In genomic region chr5:135887447-135887864, GRCh38 we compare ENCODE assay signal across 8 cellular contexts. TPM values are rescaled to one million over a fixed set of nuclear protein-coding genes. Genes with fewer than 3 reads are reported as not detected.
DNase-seq lines count a peak whose midpoint lies in the region; ATAC-seq, FAIRE-seq and TF ChIP-seq lines count a peak whose summit lies in the region.

No MANE protein-coding gene starts in this region.

- intact Hi-C loops in GM12878 (cut with micrococcal nuclease; ENCODE audit: unreplicated experiment) = loop anchor here (1.0 to 5.0 kb wide), 6 partner anchors 60 to 538 kb away; no protein-coding TSS in a partner anchor

- H3K27me3 ChIP-seq in GM12878 (replicated peaks in 1 of 2; ENCODE audit: control insufficient read depth in 2 of 2, insufficient read depth in 2 of 2, low read length in 1 of 2) = no peaks in the 10 kb centered on the region

- no peak overlapping the region for H3K4me3 ChIP-seq in GM12878

- no peaks in the 10 kb centered on the region for H3K9me3 ChIP-seq in GM12878 (replicated peaks; ENCODE audit: control insufficient read depth, insufficient read depth, low read length)

- RAD21 ChIA-PET in GM12878 (lab: Charles Lee; ENCODE audit: unreplicated experiment) = no interaction called here

- TF ChIP-seq POLR2A in GM12878 (IDR thresholded peaks at IDR 0.05; ENCODE audit: low read depth, low read length) = no peak

- no TSS peak for BruUV-seq in GM12878 (replicated peaks; lab: Mats Ljungman, UMichigan)

- H3K36me3 ChIP-seq in GM12878 (ENCODE audit: control insufficient read depth in 2 of 2, insufficient read depth in 2 of 2, low read length in 1 of 2) = no peaks in the 10 kb centered on the region

- ATAC-seq in HG02840 (IDR thresholded peaks at IDR 0.05; ENCODE audit: low FRiP score, unreplicated experiment) = peak; percentile 89
- ATAC-seq in GM12878 = peak; percentile 98

- SMC1A ChIA-PET in GM12878 (lab: Charles Lee; ENCODE audit: uncharacterized antibody, unreplicated experiment) = interaction anchor here (1.0 to 1.8 kb wide), 3 partner anchors 176 to 362 kb away, joined by 3 to 6 read pairs (median 3); no protein-coding TSS in a partner anchor

- peak; percentile 70 for DNase-seq in SIG-M5 treated with dmso at 0.1 percent for 504 hours (lab: John Stamatoyannopoulos, UW; ENCODE audit: unreplicated experiment)
- no peak for DNase-seq in SIG-M5 (lab: John Stamatoyannopoulos, UW)
- DNase-seq in NCI-H146 (lab: John Stamatoyannopoulos, UW) = peak; percentile 70
- peak; percentile 40 for DNase-seq in T-helper 22 cell (ENCODE audit: low read depth)
- DNase-seq in GM12878 (ENCODE audit: low read depth, low spot score) = peak; percentile 25
- DNase-seq in iPS-NIHi7 (ENCODE audit: extremely low spot score) = peak; percentile 76
- peak; percentile 44 to 56 for DNase-seq in stimulated activated CD4-positive, alpha-beta T cell treated with anti-CD3 and anti-CD28 coated beads, Interleukin-15, amount 100 ng/mL, for 48 hours (ENCODE audit: low read depth in 2 of 2)

- POLR2A ChIA-PET in GM12878 (lab: Charles Lee) = no interaction called here

- H3K9ac ChIP-seq in GM12878 (ENCODE audit: control insufficient read depth, insufficient read depth, low read length) = no peak overlapping the region

- H3K4me2 ChIP-seq in GM12878 (ENCODE audit: control insufficient read depth, insufficient read depth) = no peak overlapping the region

- FAIRE-seq in GM12878 (lab: Jason Lieb, UNC) = peak; percentile 88

- TF ChIP-seq EP300 in GM12878 (IDR thresholded peaks at IDR 0.05; ENCODE audit: borderline replicate concordance in 1 of 2, control insufficient read depth in 1 of 2, low read depth in 2 of 2, low read length in 2 of 2) = no peak

- H3K79me2 ChIP-seq in GM12878 (ENCODE audit: control insufficient read depth, insufficient read depth, low read length) = no peaks in the 10 kb centered on the region

- TF ChIP-seq CTCF in GM12878 (IDR thresholded peaks at IDR 0.05 in 2 of 3, conservative IDR thresholded peaks at IDR 0.05 in 1 of 3; ENCODE audit: control insufficient read depth in 2 of 3, extremely low read depth in 1 of 3, insufficient read depth in 1 of 3, low read depth in 3 of 3, low read length in 3 of 3) = peak; percentile 72 to 78 (median 74)

- TF ChIP-seq RAD21 in GM12878 (IDR thresholded peaks at IDR 0.05; ENCODE audit: insufficient read depth, low read depth, low read length) = peak; percentile 85

- H4K20me1 ChIP-seq in GM12878 (ENCODE audit: control insufficient read depth, insufficient read depth) = no peaks in the 10 kb centered on the region

- in situ Hi-C loops in GM12878 (cut with MboI) = loop anchor here (5.0 kb wide), 2 partner anchors 190 to 325 kb away; no protein-coding TSS in a partner anchor

- WGBS in GM12878 (ENCODE audit: insufficient coverage, insufficient replicate concordance, low lambda C conversion rate, missing lambda C conversion rate) = under 1% methylated on average over 8 of the region's 8 CpGs

- no peak overlapping the region for H3K27ac ChIP-seq in GM12878 (ENCODE audit: control insufficient read depth, insufficient read depth)

- H2AFZ ChIP-seq in GM12878 (ENCODE audit: control insufficient read depth, low read depth, low read length) = no peak overlapping the region; the same call in 1 of the 2 replicates

- H3K4me1 ChIP-seq in GM12878 (ENCODE audit: control insufficient read depth, insufficient read depth, low read length) = no peaks in the 10 kb centered on the region

- CTCF ChIA-PET in GM12878 (lab: Yijun Ruan, JAX) = interaction anchor here (0.9 to 1.8 kb wide), 3 partner anchors 11 to 176 kb away, joined by 3 to 4 read pairs (median 3); no protein-coding TSS in a partner anchor

TF ChIP-seq in GM12878, 131 proteins besides CTCF, POLR2A, EP300 and RAD21:
- TF ChIP-seq, protein P1, sequence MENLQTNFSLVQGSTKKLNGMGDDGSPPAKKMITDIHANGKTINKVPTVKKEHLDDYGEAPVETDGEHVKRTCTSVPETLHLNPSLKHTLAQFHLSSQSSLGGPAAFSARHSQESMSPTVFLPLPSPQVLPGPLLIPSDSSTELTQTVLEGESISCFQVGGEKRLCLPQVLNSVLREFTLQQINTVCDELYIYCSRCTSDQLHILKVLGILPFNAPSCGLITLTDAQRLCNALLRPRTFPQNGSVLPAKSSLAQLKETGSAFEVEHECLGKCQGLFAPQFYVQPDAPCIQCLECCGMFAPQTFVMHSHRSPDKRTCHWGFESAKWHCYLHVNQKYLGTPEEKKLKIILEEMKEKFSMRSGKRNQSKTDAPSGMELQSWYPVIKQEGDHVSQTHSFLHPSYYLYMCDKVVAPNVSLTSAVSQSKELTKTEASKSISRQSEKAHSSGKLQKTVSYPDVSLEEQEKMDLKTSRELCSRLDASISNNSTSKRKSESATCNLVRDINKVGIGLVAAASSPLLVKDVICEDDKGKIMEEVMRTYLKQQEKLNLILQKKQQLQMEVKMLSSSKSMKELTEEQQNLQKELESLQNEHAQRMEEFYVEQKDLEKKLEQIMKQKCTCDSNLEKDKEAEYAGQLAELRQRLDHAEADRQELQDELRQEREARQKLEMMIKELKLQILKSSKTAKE (IDR thresholded peaks at IDR 0.05; ENCODE audit: low read depth, poor library complexity, severe bottlenecking) = no peak
- TF ChIP-seq HCFC1 (IDR thresholded peaks at IDR 0.05; ENCODE audit: low read length) (no peak), SMC3 (IDR thresholded peaks at IDR 0.05; ENCODE audit: borderline replicate concordance, low read length) (peak; percentile 68; the same call in 1 of the 2 replicates), TCF12 (IDR thresholded peaks at IDR 0.05; ENCODE audit: low read depth, low read length) (0 out of 2 replicates have a peak, but pooled peaks have one; percentile 41), BHLHE40 (IDR thresholded peaks at IDR 0.05; ENCODE audit: borderline replicate concordance in 1 of 2, low read depth in 2 of 2, low read length in 1 of 2) (peak in 1 of 2 experiments; percentile 33; a peak in 1 of 4 replicates)

RNA-seq across cellular contexts. Expression of gene IL9, which starts 8.2 kb away (rescaled TPM):
- not detected in 2 replicates for total RNA-seq in GM12878 (2013; cell fraction: nucleolus; rRNA removed)
- not detected in 2 replicates for total RNA-seq in GM12878 (2014; rRNA removed)
- not detected in 2 replicates for total RNA-seq in GM12878 (2014; rRNA removed; fragmentation: Illumina TruSeq; extraction: Trizol)
- not detected in 2 replicates for total RNA-seq in GM12878 (2021)
- polyA plus RNA-seq in GM12878 (2011; ENCODE audit: low read depth) = not detected
- not detected in 2 replicates for polyA plus RNA-seq in GM12878 (2011; rRNA removed)
- polyA plus RNA-seq in GM12878 (2011; cell fraction: cytosol; rRNA removed) = not detected in 2 replicates
- polyA plus RNA-seq in GM12878 (2011; cell fraction: nucleus; rRNA removed) = not detected in 2 replicates
- polyA plus RNA-seq in GM12878 (2012) = not detected in 2 replicates
- not detected in 2 replicates for polyA plus RNA-seq in GM12878 (2014; fragmentation: Illumina TruSeq; extraction: Trizol)
- polyA plus RNA-seq in GM12878 (2014; fragmentation: Nextera tagmentation; extraction: Ambion mirVana) = not detected
- polyA plus RNA-seq in GM12878 (2014; rRNA removed) = not detected in 2 replicates
- not detected for polyA plus RNA-seq in GM12878 (2016; fragmentation: Nextera tagmentation; extraction: Ambion mirVana)
- not detected in 2 replicates for polyA minus RNA-seq in GM12878 (2011; rRNA and poly(A)+ RNA removed)
- polyA minus RNA-seq in GM12878 (2011; cell fraction: cytosol; rRNA and poly(A)+ RNA removed) = not detected in 2 replicates
- not detected in 2 replicates for polyA minus RNA-seq in GM12878 (2011; cell fraction: nucleus; rRNA and poly(A)+ RNA removed)

RNA-seq across cellular contexts. Expression of gene SLC25A48, which starts 53.0 kb away (rescaled TPM):
- not detected in 2 replicates for total RNA-seq in GM12878 (2013; cell fraction: nucleolus; rRNA removed)
- total RNA-seq in GM12878 (2014; rRNA removed) (0.06 TPM in 1 of 2 replicates, not detected in the other), GM12878 (2014; rRNA removed; fragmentation: Illumina TruSeq; extraction: Trizol) (not detected in 2 replicates), GM12878 (2021) (not detected in 2 replicates)
- not detected for polyA plus RNA-seq in GM12878 (2011; ENCODE audit: low read depth)
- polyA plus RNA-seq in GM12878 (2011; rRNA removed) (not detected in 2 replicates), GM12878 (2014; fragmentation: Illumina TruSeq; extraction: Trizol) (not detected in 2 replicates), GM12878 (2014; fragmentation: Nextera tagmentation; extraction: Ambion mirVana) (not detected), GM12878 (2014; rRNA removed) (not detected in 2 replicates), GM12878 (2016; fragmentation: Nextera tagmentation; extraction: Ambion mirVana) (not detected)
- polyA plus RNA-seq in GM12878 (2011; cell fraction: cytosol; rRNA removed) = not detected in 2 replicates
- 0.07 TPM in 1 of 2 replicates, not detected in the other for polyA plus RNA-seq in GM12878 (2011; cell fraction: nucleus; rRNA removed)
- polyA plus RNA-seq in GM12878 (2012) = 0.07 TPM in 1 of 2 replicates, not detected in the other
- polyA minus RNA-seq in GM12878 (2011; rRNA and poly(A)+ RNA removed) = not detected in 2 replicates
- not detected in 2 replicates for polyA minus RNA-seq in GM12878 (2011; cell fraction: cytosol; rRNA and poly(A)+ RNA removed)
- polyA minus RNA-seq in GM12878 (2011; cell fraction: nucleus; rRNA and poly(A)+ RNA removed) = not detected in 2 replicates
